Comparison of ENCODE assay signal across 1 cellular context in the genomic region with DNA sequence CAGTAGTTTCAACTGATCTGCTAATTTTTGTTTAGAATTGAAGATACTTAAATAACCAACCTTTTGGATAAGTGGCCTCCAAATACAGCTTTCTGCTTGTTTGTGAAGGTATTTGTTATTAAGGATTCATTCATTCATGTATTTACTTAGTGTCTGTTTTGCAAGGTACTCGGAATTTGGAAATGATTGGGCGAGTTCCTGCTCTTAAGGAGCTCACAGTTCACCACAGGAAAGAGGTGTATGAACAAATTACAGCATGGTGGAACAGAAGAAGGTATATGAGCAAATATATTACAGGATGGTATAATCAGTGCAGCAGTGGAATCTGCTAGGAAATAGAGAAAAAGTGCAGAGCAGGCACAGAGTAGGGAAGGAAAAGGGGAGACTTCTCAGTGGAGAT.
TF ChIP-seq lines count a peak whose summit lies in the region.

No MANE protein-coding gene starts in this region.

TF ChIP-seq in HepG2, 621 proteins besides CTCF, POLR2A, EP300 and RAD21 (continued from another document and continues in another):
- no peak for TF ChIP-seq TIGD3 (CRISPR knock-in tag; IDR thresholded peaks at IDR 0.05; ENCODE audit: borderline replicate concordance)
- no peak for TF ChIP-seq HNRNPLL (IDR thresholded peaks at IDR 0.05; ENCODE audit: low read depth, low read length, poor library complexity, severe bottlenecking)
- TF ChIP-seq ZNF562 (CRISPR knock-in tag; IDR thresholded peaks at IDR 0.05; ENCODE audit: borderline replicate concordance) = no peak
- TF ChIP-seq MEIS1 (CRISPR knock-in tag; IDR thresholded peaks at IDR 0.05; ENCODE audit: borderline replicate concordance) = no peak
- no peak for TF ChIP-seq ZNF251 (CRISPR knock-in tag; IDR thresholded peaks at IDR 0.05)
- TF ChIP-seq, protein P1, sequence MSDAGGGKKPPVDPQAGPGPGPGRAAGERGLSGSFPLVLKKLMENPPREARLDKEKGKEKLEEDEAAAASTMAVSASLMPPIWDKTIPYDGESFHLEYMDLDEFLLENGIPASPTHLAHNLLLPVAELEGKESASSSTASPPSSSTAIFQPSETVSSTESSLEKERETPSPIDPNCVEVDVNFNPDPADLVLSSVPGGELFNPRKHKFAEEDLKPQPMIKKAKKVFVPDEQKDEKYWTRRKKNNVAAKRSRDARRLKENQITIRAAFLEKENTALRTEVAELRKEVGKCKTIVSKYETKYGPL (CRISPR knock-in tag; IDR thresholded peaks at IDR 0.05) = no peak
- no peak for TF ChIP-seq SOX13 (IDR thresholded peaks at IDR 0.05)
- peak in 1 of 2 experiments; percentile 20; a peak in 1 of 4 replicates for TF ChIP-seq SOX13 (CRISPR knock-in tag; conservative IDR thresholded peaks at IDR 0.05 in 1 of 2, IDR thresholded peaks at IDR 0.05 in 1 of 2)
- TF ChIP-seq LCORL (IDR thresholded peaks at IDR 0.05) = 0 out of 2 replicates have a peak, but pooled peaks have one; percentile 31
- no peak for TF ChIP-seq LCORL (CRISPR knock-in tag; IDR thresholded peaks at IDR 0.05)
- no peak for TF ChIP-seq HNRNPK (IDR thresholded peaks at IDR 0.05; ENCODE audit: low read depth, low read length, poor library complexity, severe bottlenecking)
- TF ChIP-seq, protein P2, sequence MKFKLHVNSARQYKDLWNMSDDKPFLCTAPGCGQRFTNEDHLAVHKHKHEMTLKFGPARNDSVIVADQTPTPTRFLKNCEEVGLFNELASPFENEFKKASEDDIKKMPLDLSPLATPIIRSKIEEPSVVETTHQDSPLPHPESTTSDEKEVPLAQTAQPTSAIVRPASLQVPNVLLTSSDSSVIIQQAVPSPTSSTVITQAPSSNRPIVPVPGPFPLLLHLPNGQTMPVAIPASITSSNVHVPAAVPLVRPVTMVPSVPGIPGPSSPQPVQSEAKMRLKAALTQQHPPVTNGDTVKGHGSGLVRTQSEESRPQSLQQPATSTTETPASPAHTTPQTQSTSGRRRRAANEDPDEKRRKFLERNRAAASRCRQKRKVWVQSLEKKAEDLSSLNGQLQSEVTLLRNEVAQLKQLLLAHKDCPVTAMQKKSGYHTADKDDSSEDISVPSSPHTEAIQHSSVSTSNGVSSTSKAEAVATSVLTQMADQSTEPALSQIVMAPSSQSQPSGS (CRISPR knock-in tag; IDR thresholded peaks at IDR 0.05) = no peak
- TF ChIP-seq KAT8 (CRISPR knock-in tag; IDR thresholded peaks at IDR 0.05) = 0 out of 2 replicates have a peak, but pooled peaks have one; percentile 20
- TF ChIP-seq, protein P3, sequence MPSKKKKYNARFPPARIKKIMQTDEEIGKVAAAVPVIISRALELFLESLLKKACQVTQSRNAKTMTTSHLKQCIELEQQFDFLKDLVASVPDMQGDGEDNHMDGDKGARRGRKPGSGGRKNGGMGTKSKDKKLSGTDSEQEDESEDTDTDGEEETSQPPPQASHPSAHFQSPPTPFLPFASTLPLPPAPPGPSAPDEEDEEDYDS (CRISPR knock-in tag; IDR thresholded peaks at IDR 0.05) = no peak
- TF ChIP-seq NCOA1 (CRISPR knock-in tag; IDR thresholded peaks at IDR 0.05) = no peak
- no peak for TF ChIP-seq SMAD1 (CRISPR knock-in tag; IDR thresholded peaks at IDR 0.05; ENCODE audit: borderline replicate concordance, low read depth)
- no peak for TF ChIP-seq ZNF839 (CRISPR knock-in tag; IDR thresholded peaks at IDR 0.05; ENCODE audit: borderline replicate concordance)
- no peak for TF ChIP-seq TBX2 (CRISPR knock-in tag; IDR thresholded peaks at IDR 0.05; ENCODE audit: borderline replicate concordance)
- TF ChIP-seq AKNA (CRISPR knock-in tag; IDR thresholded peaks at IDR 0.05; ENCODE audit: borderline replicate concordance) = no peak
- no peak for TF ChIP-seq ZNF124 (CRISPR knock-in tag; IDR thresholded peaks at IDR 0.05)
- peak; percentile 15; the same call in 1 of the 2 replicates for TF ChIP-seq HNF4A (CRISPR knock-in tag; IDR thresholded peaks at IDR 0.05)
- no peak for TF ChIP-seq ZNF792 (CRISPR knock-in tag; IDR thresholded peaks at IDR 0.05)
- no peak for TF ChIP-seq ZBTB7B (CRISPR knock-in tag; IDR thresholded peaks at IDR 0.05)
- TF ChIP-seq TOE1 (CRISPR knock-in tag; IDR thresholded peaks at IDR 0.05) = no peak
- peak; percentile 15; the same call in 1 of the 2 replicates for TF ChIP-seq ZNF644 (CRISPR knock-in tag; IDR thresholded peaks at IDR 0.05; ENCODE audit: low read depth)
- TF ChIP-seq FOXA1 (IDR thresholded peaks at IDR 0.05) = no peak
- peak; percentile 46 for TF ChIP-seq FOXA1 (CRISPR knock-in tag; IDR thresholded peaks at IDR 0.05)
- TF ChIP-seq, protein P4, sequence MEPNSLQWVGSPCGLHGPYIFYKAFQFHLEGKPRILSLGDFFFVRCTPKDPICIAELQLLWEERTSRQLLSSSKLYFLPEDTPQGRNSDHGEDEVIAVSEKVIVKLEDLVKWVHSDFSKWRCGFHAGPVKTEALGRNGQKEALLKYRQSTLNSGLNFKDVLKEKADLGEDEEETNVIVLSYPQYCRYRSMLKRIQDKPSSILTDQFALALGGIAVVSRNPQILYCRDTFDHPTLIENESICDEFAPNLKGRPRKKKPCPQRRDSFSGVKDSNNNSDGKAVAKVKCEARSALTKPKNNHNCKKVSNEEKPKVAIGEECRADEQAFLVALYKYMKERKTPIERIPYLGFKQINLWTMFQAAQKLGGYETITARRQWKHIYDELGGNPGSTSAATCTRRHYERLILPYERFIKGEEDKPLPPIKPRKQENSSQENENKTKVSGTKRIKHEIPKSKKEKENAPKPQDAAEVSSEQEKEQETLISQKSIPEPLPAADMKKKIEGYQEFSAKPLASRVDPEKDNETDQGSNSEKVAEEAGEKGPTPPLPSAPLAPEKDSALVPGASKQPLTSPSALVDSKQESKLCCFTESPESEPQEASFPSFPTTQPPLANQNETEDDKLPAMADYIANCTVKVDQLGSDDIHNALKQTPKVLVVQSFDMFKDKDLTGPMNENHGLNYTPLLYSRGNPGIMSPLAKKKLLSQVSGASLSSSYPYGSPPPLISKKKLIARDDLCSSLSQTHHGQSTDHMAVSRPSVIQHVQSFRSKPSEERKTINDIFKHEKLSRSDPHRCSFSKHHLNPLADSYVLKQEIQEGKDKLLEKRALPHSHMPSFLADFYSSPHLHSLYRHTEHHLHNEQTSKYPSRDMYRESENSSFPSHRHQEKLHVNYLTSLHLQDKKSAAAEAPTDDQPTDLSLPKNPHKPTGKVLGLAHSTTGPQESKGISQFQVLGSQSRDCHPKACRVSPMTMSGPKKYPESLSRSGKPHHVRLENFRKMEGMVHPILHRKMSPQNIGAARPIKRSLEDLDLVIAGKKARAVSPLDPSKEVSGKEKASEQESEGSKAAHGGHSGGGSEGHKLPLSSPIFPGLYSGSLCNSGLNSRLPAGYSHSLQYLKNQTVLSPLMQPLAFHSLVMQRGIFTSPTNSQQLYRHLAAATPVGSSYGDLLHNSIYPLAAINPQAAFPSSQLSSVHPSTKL (CRISPR knock-in tag; IDR thresholded peaks at IDR 0.05) = peak; percentile 67; the same call in 1 of the 2 replicates
- TF ChIP-seq HDAC1 (CRISPR knock-in tag; IDR thresholded peaks at IDR 0.05) = no peak
- no peak for TF ChIP-seq RBM39 (IDR thresholded peaks at IDR 0.05; ENCODE audit: low read depth, low read length, poor library complexity, severe bottlenecking)
- TF ChIP-seq TAF15 (IDR thresholded peaks at IDR 0.05; ENCODE audit: low read depth, low read length, poor library complexity, severe bottlenecking) = no peak
- TF ChIP-seq GTF2F1 (IDR thresholded peaks at IDR 0.05; ENCODE audit: low read length) = no peak
- peak; percentile 54; the same call in 1 of the 2 replicates for TF ChIP-seq MLLT10 (CRISPR knock-in tag; IDR thresholded peaks at IDR 0.05)
- TF ChIP-seq ONECUT2 (CRISPR knock-in tag; IDR thresholded peaks at IDR 0.05) = no peak
- TF ChIP-seq SALL2 (CRISPR knock-in tag; IDR thresholded peaks at IDR 0.05) = no peak
- no peak for TF ChIP-seq CAMTA2 (CRISPR knock-in tag; IDR thresholded peaks at IDR 0.05; ENCODE audit: borderline replicate concordance)
- no peak for TF ChIP-seq ZNF292 (CRISPR knock-in tag; IDR thresholded peaks at IDR 0.05; ENCODE audit: borderline replicate concordance, low read depth)
- no peak for TF ChIP-seq ZNF33B (CRISPR knock-in tag; IDR thresholded peaks at IDR 0.05)
- TF ChIP-seq ZNF235 (CRISPR knock-in tag; IDR thresholded peaks at IDR 0.05; ENCODE audit: borderline replicate concordance) = no peak
- TF ChIP-seq TEAD3 (CRISPR knock-in tag; optimal IDR thresholded peaks at IDR 0.05; ENCODE audit: borderline replicate concordance) = peak; percentile 79
- no peak for TF ChIP-seq NR2F2 (IDR thresholded peaks at IDR 0.05; ENCODE audit: borderline replicate concordance, low read depth)
- TF ChIP-seq, protein P5, sequence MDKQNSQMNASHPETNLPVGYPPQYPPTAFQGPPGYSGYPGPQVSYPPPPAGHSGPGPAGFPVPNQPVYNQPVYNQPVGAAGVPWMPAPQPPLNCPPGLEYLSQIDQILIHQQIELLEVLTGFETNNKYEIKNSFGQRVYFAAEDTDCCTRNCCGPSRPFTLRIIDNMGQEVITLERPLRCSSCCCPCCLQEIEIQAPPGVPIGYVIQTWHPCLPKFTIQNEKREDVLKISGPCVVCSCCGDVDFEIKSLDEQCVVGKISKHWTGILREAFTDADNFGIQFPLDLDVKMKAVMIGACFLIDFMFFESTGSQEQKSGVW (CRISPR knock-in tag; IDR thresholded peaks at IDR 0.05; ENCODE audit: borderline replicate concordance) = no peak
- TF ChIP-seq, protein P6, sequence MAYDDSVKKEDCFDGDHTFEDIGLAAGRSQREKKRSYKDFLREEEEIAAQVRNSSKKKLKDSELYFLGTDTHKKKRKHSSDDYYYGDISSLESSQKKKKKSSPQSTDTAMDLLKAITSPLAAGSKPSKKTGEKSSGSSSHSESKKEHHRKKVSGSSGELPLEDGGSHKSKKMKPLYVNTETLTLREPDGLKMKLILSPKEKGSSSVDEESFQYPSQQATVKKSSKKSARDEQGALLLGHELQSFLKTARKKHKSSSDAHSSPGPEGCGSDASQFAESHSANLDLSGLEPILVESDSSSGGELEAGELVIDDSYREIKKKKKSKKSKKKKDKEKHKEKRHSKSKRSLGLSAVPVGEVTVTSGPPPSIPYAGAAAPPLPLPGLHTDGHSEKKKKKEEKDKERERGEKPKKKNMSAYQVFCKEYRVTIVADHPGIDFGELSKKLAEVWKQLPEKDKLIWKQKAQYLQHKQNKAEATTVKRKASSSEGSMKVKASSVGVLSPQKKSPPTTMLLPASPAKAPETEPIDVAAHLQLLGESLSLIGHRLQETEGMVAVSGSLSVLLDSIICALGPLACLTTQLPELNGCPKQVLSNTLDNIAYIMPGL (CRISPR knock-in tag; IDR thresholded peaks at IDR 0.05; ENCODE audit: borderline replicate concordance in 1 of 2, low read depth in 1 of 2) = no peak
- no peak for TF ChIP-seq ZNF670 (CRISPR knock-in tag; IDR thresholded peaks at IDR 0.05; ENCODE audit: borderline replicate concordance)
- TF ChIP-seq RFX3 (CRISPR knock-in tag; IDR thresholded peaks at IDR 0.05) = no peak
- peak; percentile 16; the same call in 1 of the 2 replicates for TF ChIP-seq THAP11 (CRISPR knock-in tag; IDR thresholded peaks at IDR 0.05)
- no peak for TF ChIP-seq NFE2L2 (IDR thresholded peaks at IDR 0.05; ENCODE audit: low read length)
- TF ChIP-seq, protein P7, sequence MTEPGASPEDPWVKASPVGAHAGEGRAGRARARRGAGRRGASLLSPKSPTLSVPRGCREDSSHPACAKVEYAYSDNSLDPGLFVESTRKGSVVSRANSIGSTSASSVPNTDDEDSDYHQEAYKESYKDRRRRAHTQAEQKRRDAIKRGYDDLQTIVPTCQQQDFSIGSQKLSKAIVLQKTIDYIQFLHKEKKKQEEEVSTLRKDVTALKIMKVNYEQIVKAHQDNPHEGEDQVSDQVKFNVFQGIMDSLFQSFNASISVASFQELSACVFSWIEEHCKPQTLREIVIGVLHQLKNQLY (CRISPR knock-in tag; IDR thresholded peaks at IDR 0.05) = no peak
- TF ChIP-seq ZNF569 (CRISPR knock-in tag; IDR thresholded peaks at IDR 0.05; ENCODE audit: borderline replicate concordance) = no peak
